Comparison of ENCODE assay signal across 8 cellular contexts in genomic region chr15:60478633-60479360, GRCh38. TPM values are rescaled to one million over a fixed set of nuclear protein-coding genes. Genes with fewer than 3 reads are reported as not detected.
DNase-seq lines count a peak whose midpoint lies in the region; TF ChIP-seq lines count a peak whose summit lies in the region.

Gene ICE2 (minus strand): TSS chr15:60479142. CDS start chr15:60477977, 1,165 bp downstream.

- H3K36me3 Mint-ChIP-seq in nephron (ENCODE audit: low read depth): peaks cover 10% of the 10 kb centered on the region
- peaks cover 27% of the 10 kb centered on the region for H3K36me3 Mint-ChIP-seq in stimulated activated naive CD8-positive, alpha-beta T cell treated with anti-CD3 and anti-CD28 coated beads, Interleukin-15, Interleukin-2, amounts not matched to agents 100 ng/mL and 50 ng/mL, for 24 hours (ENCODE audit: low read depth)

- H3K4me3 ChIP-seq in H7 (ENCODE audit: insufficient read depth, low read depth, low read length) (peak within 1 kb of the TSS; percentile 69), fibroblast of the aortic adventitia (ENCODE audit: low read depth, low read length) (peak within 1 kb of the TSS; percentile 86)

- DNase-seq in ELR (ENCODE audit: low read depth) (peak; percentile 96), H7 (peak; percentile 82), M059J (ENCODE audit: low read depth) (peak; percentile 93), SHP77 (lab: John Stamatoyannopoulos, UW) (peak; percentile 93 to 94), fibroblast of the aortic adventitia (ENCODE audit: low read depth) (peak; percentile 92)
- DNase-seq in activated effector memory CD4-positive, alpha-beta T cell treated with anti-CD3 and anti-CD28 coated beads, Interleukin-2, amount 50 U/mL, for 16 hours: peak; percentile 99

- peak within 1 kb of the TSS; percentile 95 to 96 (median 96) for H3K4me3 Mint-ChIP-seq in nephron
- peak within 1 kb of the TSS; percentile 98 for H3K4me3 Mint-ChIP-seq in stimulated activated naive CD8-positive, alpha-beta T cell treated with anti-CD3 and anti-CD28 coated beads, Interleukin-15, Interleukin-2, amounts not matched to agents 100 ng/mL and 50 ng/mL, for 24 hours

- no peaks in the 10 kb centered on the region for H3K27me3 ChIP-seq in H7 (ENCODE audit: control insufficient read depth, insufficient read depth, low read length)

- peaks cover 6% of the 10 kb centered on the region for H3K36me3 ChIP-seq in H7 (replicated peaks; ENCODE audit: control insufficient read depth, insufficient read depth, low read length)

- H3K9me3 Mint-ChIP-seq in nephron: no peaks in the 10 kb centered on the region
- no peaks in the 10 kb centered on the region for H3K9me3 Mint-ChIP-seq in stimulated activated naive CD8-positive, alpha-beta T cell treated with anti-CD3 and anti-CD28 coated beads, Interleukin-15, Interleukin-2, amounts not matched to agents 100 ng/mL and 50 ng/mL, for 24 hours

- no peaks in the 10 kb centered on the region for H3K27me3 Mint-ChIP-seq in nephron (ENCODE audit: low read depth)
- H3K27me3 Mint-ChIP-seq in stimulated activated naive CD8-positive, alpha-beta T cell treated with anti-CD3 and anti-CD28 coated beads, Interleukin-15, Interleukin-2, amounts not matched to agents 100 ng/mL and 50 ng/mL, for 24 hours: no peaks in the 10 kb centered on the region

- H3K27ac Mint-ChIP-seq in nephron: peak within 1 kb of the TSS; percentile 99 to 100 (median 99)
- peak within 1 kb of the TSS; percentile 99 for H3K27ac Mint-ChIP-seq in stimulated activated naive CD8-positive, alpha-beta T cell treated with anti-CD3 and anti-CD28 coated beads, Interleukin-15, Interleukin-2, amounts not matched to agents 100 ng/mL and 50 ng/mL, for 24 hours

- no peak for TF ChIP-seq CTCF in fibroblast of the aortic adventitia (IDR thresholded peaks at IDR 0.05; ENCODE audit: insufficient read depth, low read length)
- TF ChIP-seq CTCF in nephron (IDR thresholded peaks at IDR 0.05; ENCODE audit: unreplicated experiment in 3 of 3): no peak

- H3K4me1 Mint-ChIP-seq in nephron: peaks cover 47% of the 10 kb centered on the region
- peaks cover 66% of the 10 kb centered on the region for H3K4me1 Mint-ChIP-seq in stimulated activated naive CD8-positive, alpha-beta T cell treated with anti-CD3 and anti-CD28 coated beads, Interleukin-15, Interleukin-2, amounts not matched to agents 100 ng/mL and 50 ng/mL, for 24 hours (ENCODE audit: low read depth)

RNA-seq across cellular contexts. Expression of gene ICE2, which starts in this region (rescaled TPM):
- total RNA-seq in H7 (2014; rRNA removed; shearing (Covaris generic)): 45.8 and 56.4 TPM in 2 replicates
- total RNA-seq in M059J (2014; rRNA removed; shearing (Covaris generic)): 17.0 and 27.3 TPM in 2 replicates
- total RNA-seq in fibroblast of the aortic adventitia (ENCODE audit: low replicate concordance): 37.0 and 38.6 TPM in 2 replicates

Comparison
In these comparisons a context has a peak if more than half of its experiments do, and no peak if none do; other contexts are left out.
1. Peak in every context shown above with its lines: DNase-seq and H3K4me3 ChIP-seq.